ENCODE assay signal across 9 cellular contexts in genomic region chr10:84329986-84330651, GRCh38. TPM values are rescaled to one million over a fixed set of nuclear protein-coding genes. Genes with fewer than 3 reads are reported as not detected.
DNase-seq lines count a peak whose midpoint lies in the region; ATAC-seq, FAIRE-seq and TF ChIP-seq lines count a peak whose summit lies in the region.
"Had no signal": no experiment of that assay in that cellular context is flagged by ENCODE, and none has a peak within 500 bp of the region (broad histone marks: within the 10 kb centered on the region; RNA-seq: fewer than 3 reads in every experiment).

No MANE protein-coding gene starts in this region.

- in situ Hi-C loops in Panc1 (cut with HindIII; ENCODE audit: low pct_unique_long_range_greater_than_20kb, low sequenced_read_pairs) = no loop called here

- CTCF ChIA-PET in Panc1 (lab: Charles Lee) = interaction anchor here (0.9 kb wide), 1 partner anchor 63 kb away, joined by 3 read pairs; no protein-coding TSS in a partner anchor

- peak; percentile 44 for ATAC-seq in HG02571 (IDR thresholded peaks at IDR 0.05; ENCODE audit: unreplicated experiment)
- no peak for ATAC-seq in Panc1

- H3K27me3 ChIP-seq in Panc1 (ENCODE audit: control insufficient read depth, insufficient read depth, low read length) = no peaks in the 10 kb centered on the region

- H3K27ac ChIP-seq in Panc1 (ENCODE audit: low read length) = peak overlapping the region; percentile 91

- BruUV-seq in Panc1 (replicated peaks; lab: Mats Ljungman, UMichigan) = TSS peak; percentile 69

- no peak for FAIRE-seq in D721Med (lab: Jason Lieb, UNC)
- FAIRE-seq: A204.1 had no signal

- no peaks in the 10 kb centered on the region for H3K9me3 ChIP-seq in Panc1 (ENCODE audit: control insufficient read depth, insufficient read depth, low read depth, low read length)

- peak overlapping the region; percentile 82 to 85; a peak in 3 of 4 replicates for H3K4me3 ChIP-seq in Panc1 (ENCODE audit: low read depth in 2 of 2, low read length in 2 of 2)
- peak overlapping the region; percentile 73 for H3K4me3 ChIP-seq in fibroblast of villous mesenchyme (ENCODE audit: low read depth, low read length)

- TF ChIP-seq CTCF in Panc1 (IDR thresholded peaks at IDR 0.05) (no peak), fibroblast of villous mesenchyme (IDR thresholded peaks at IDR 0.05; ENCODE audit: insufficient read depth, low read depth, low read length) (no peak), D721Med (IDR thresholded peaks at IDR 0.05; ENCODE audit: insufficient read depth, missing control alignments) (no peak)

- intact Hi-C loops in Panc1 (cut with micrococcal nuclease; ENCODE audit: unreplicated experiment) = no loop called here

- DNase-seq in DMS53 (lab: John Stamatoyannopoulos, UW) = peak; percentile 50
- DNase-seq in DMS53 treated with DMSO at 0.1 percent for 48 hours (lab: John Stamatoyannopoulos, UW; ENCODE audit: unreplicated experiment) = no peak
- no peak for DNase-seq in Panc1 (ENCODE audit: low read depth, low spot score)
- DNase-seq in fibroblast of villous mesenchyme (ENCODE audit: low read depth) = no peak
- no peak for DNase-seq in D721Med (ENCODE audit: insufficient read length, low spot score)
- DNase-seq in D341Med (ENCODE audit: low spot score) = no peak
- no peak for DNase-seq in NCI-H2081 treated with DMSO at 0.1 percent for 48 hours (lab: John Stamatoyannopoulos, UW)

- H3K36me3 ChIP-seq in Panc1 (ENCODE audit: control insufficient read depth, insufficient read depth, low read length) = no peaks in the 10 kb centered on the region; the same call in 1 of the 2 replicates

- peaks cover 21% of the 10 kb centered on the region for H3K4me1 ChIP-seq in Panc1 (ENCODE audit: control insufficient read depth, insufficient read depth, low read length)

- POLR2A ChIA-PET in Panc1 (lab: Charles Lee) = no interaction called here

RNA-seq across cellular contexts. Expression of gene CCSER2, which starts 1.7 kb away (rescaled TPM):
- total RNA-seq in Panc1 (2021; ENCODE audit: unreplicated experiment) = 63.7 TPM
- polyA plus RNA-seq in Panc1 (2012; ENCODE audit: insufficient read length) = 19.6 TPM
- 34.8 and 48.4 TPM in 2 replicates for total RNA-seq in fibroblast of villous mesenchyme
